ENCODE assay signal across 22 cellular contexts in the genomic region with DNA sequence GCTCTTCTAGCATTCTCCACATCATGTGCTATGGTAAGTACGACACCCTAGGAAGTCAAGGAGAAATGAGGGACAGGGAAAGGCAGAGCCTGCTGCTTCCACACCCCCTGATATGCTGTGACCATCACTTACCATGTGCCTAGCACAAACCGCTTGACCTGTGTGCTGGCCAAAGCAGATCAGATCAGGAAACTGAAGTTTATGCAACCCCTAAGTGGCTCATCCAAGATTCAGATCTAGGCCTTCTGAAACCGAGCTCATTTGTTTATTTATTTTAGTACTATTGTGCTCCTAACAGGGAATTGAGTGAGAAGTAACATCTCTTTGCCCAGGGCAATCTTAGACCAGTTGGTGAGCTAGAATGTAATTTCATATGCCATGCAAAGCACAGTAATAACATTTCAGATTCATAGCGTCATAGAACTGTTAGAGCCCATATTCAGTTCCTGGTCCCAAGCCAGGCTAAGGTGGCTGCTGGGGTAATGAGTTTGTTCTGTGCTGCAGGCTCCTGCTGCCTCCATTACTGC. TPM values are rescaled to one million over a fixed set of nuclear protein-coding genes. Genes with fewer than 3 reads are reported as not detected.
A peak's percentile ranks its signal among the peaks of the same experiment; 100 is the strongest.
DNase-seq lines count a peak whose midpoint lies in the region; ATAC-seq and TF ChIP-seq lines count a peak whose summit lies in the region.
"Had no signal": no experiment of that assay in that cellular context is flagged by ENCODE, and none has a peak within 500 bp of the region (broad histone marks: within the 10 kb centered on the region; RNA-seq: fewer than 3 reads in every experiment).

Gene RTP2, minus strand, starts transcription at position 51 of the 527 bp plus-strand sequence. CDS start 429 bp downstream, outside the sequence.

- no peak for TF ChIP-seq CTCF in osteocyte (IDR thresholded peaks at IDR 0.05)
- TF ChIP-seq CTCF in transverse colon (IDR thresholded peaks at IDR 0.05), result no peak

- H3K9me3 ChIP-seq in transverse colon, result no peaks in the 10 kb centered on the region

- no peak for TF ChIP-seq POLR2A in transverse colon (IDR thresholded peaks at IDR 0.05)

- no peaks in the 10 kb centered on the region for H3K36me3 Mint-ChIP-seq in osteocyte (ENCODE audit: unreplicated experiment)
- H3K36me3 Mint-ChIP-seq in stimulated activated naive B cell treated with anti-CD40 and anti-IgM and Interleukin-4, amounts not matched to agents 10 μg/mL and 1 μg/mL and 100 μg/mL, for 72 hours, result no peaks in the 10 kb centered on the region
- H3K36me3 Mint-ChIP-seq: CD14-positive monocyte had no signal

- intact Hi-C loops in transverse colon (cut with DNase I; ENCODE audit: low total_unique reads), result no loop called here

- H3K4me1 Mint-ChIP-seq in osteocyte (ENCODE audit: unreplicated experiment), result peaks cover 11% of the 10 kb centered on the region
- H3K4me1 Mint-ChIP-seq in stimulated activated naive B cell treated with anti-CD40 and anti-IgM and Interleukin-4, amounts not matched to agents 10 μg/mL and 1 μg/mL and 100 μg/mL, for 72 hours, result no peaks in the 10 kb centered on the region

- H3K4me3 ChIP-seq in transverse colon, result no peak within 1 kb of the TSS
- H3K4me3 ChIP-seq: GM12878 had no signal

- peak within 1 kb of the TSS; percentile 52 for H3K27ac Mint-ChIP-seq in osteocyte (ENCODE audit: unreplicated experiment)
- no peak within 1 kb of the TSS for H3K27ac Mint-ChIP-seq in stimulated activated naive B cell treated with anti-CD40 and anti-IgM and Interleukin-4, amounts not matched to agents 10 μg/mL and 1 μg/mL and 100 μg/mL, for 72 hours

- H3K4me3 Mint-ChIP-seq in osteocyte (ENCODE audit: unreplicated experiment), result no peak within 1 kb of the TSS
- no peak within 1 kb of the TSS for H3K4me3 Mint-ChIP-seq in stimulated activated naive B cell treated with anti-CD40 and anti-IgM and Interleukin-4, amounts not matched to agents 10 μg/mL and 1 μg/mL and 100 μg/mL, for 72 hours

- ATAC-seq in stimulated activated naive B cell treated with anti-CD40 and anti-IgM and Interleukin-4, amounts not matched to agents 10 μg/mL and 1 μg/mL and 100 μg/mL, for 72 hours (replicated peaks), result no peak
- ATAC-seq in GM18498 (IDR thresholded peaks at IDR 0.05; ENCODE audit: unreplicated experiment) (no peak), HG03354 (IDR thresholded peaks at IDR 0.05; ENCODE audit: poor library complexity, severe bottlenecking, unreplicated experiment) (no peak)
- ATAC-seq: GM12878, HCT116, HepG2 had no signal

- in situ Hi-C loops in transverse colon (cut with MboI; ENCODE audit: low pct_ligation_motif_present in 1 of 4, low pct_unique_long_range_greater_than_20kb in 1 of 4, low sequenced_read_pairs in 3 of 4), result loop anchor here in 1 of 4 donors (10.0 kb wide), 1 partner anchor 478 kb away; no protein-coding TSS in a partner anchor

- no peaks in the 10 kb centered on the region for H3K9me3 Mint-ChIP-seq in osteocyte (ENCODE audit: unreplicated experiment)
- H3K9me3 Mint-ChIP-seq in stimulated activated naive B cell treated with anti-CD40 and anti-IgM and Interleukin-4, amounts not matched to agents 10 μg/mL and 1 μg/mL and 100 μg/mL, for 72 hours, result no peaks in the 10 kb centered on the region
- H3K9me3 Mint-ChIP-seq: CD14-positive monocyte had no signal

- no peak for TF ChIP-seq EP300 in transverse colon (IDR thresholded peaks at IDR 0.05; ENCODE audit: low read depth)

- H3K27me3 ChIP-seq in transverse colon, result no peaks in the 10 kb centered on the region

- peak; percentile 52 for DNase-seq in ELR (ENCODE audit: low read depth)
- DNase-seq in M059J (ENCODE audit: low read depth), result peak; percentile 89
- peak; percentile 51 for DNase-seq in dedifferentiated amniotic fluid mesenchymal stem cell (ENCODE audit: extremely low spot score)
- DNase-seq in osteocyte (ENCODE audit: extremely low spot score, unreplicated experiment), result no peak
- DNase-seq in transverse colon, result no peak
- no peak for DNase-seq in stimulated activated naive B cell treated with anti-CD40 and anti-IgM and Interleukin-4, amounts not matched to agents 10 μg/mL and 1 μg/mL and 100 μg/mL, for 72 hours
- DNase-seq: AML-193, DMS79 treated with DMSO at 0.1 percent for 48 hours, GF-D8, KG1, NCI-H1417 treated with DMSO at 0.1 percent for 48 hours, NCI-H2029, NCI-H69, SHP77 treated with DMSO at 0.1 percent for 48 hours had no signal

- WGBS in transverse colon (ENCODE audit: low coverage in 1 of 2), 2 donors, result 0 to 64% methylated on average over 1 to 4 of the region's 4 CpGs

- no peaks in the 10 kb centered on the region for H3K4me1 ChIP-seq in transverse colon

- H3K27ac ChIP-seq in transverse colon, result no peak within 1 kb of the TSS

- peaks cover 3% of the 10 kb centered on the region for H3K27me3 Mint-ChIP-seq in osteocyte (ENCODE audit: unreplicated experiment)
- peaks cover 0 to 4% of the 10 kb centered on the region in 2 donors for H3K27me3 Mint-ChIP-seq in stimulated activated naive B cell treated with anti-CD40 and anti-IgM and Interleukin-4, amounts not matched to agents 10 μg/mL and 1 μg/mL and 100 μg/mL, for 72 hours

- no peaks in the 10 kb centered on the region for H3K36me3 ChIP-seq in transverse colon

RNA-seq across cellular contexts. Expression of gene RTP2, which starts in this region (rescaled TPM):
- not detected in 2 replicates for total RNA-seq in M059J (2014; rRNA removed; shearing (Covaris generic))
- total RNA-seq in osteocyte (not detected in 2 replicates), transverse colon (not detected)
- total RNA-seq: GM12878; HepG2; OCI-LY7; T-helper 1 cell treated with Interleukin-12 subunit alpha and Interleukin-12 subunit beta and Interleukin-4 antibody, amounts not matched to agents 30 ng/mL and 1 ng/mL, for 36 hours had no signal

Comparison
In these comparisons a context has a peak if more than half of its experiments do, and no peak if none do; other contexts are left out.
1. Peak in DNase-seq in M059J; RNA of the gene not detected or under 1 TPM.
2. DNase-seq: peak in ELR (single experiment) and dedifferentiated amniotic fluid mesenchymal stem cell (single experiment); none in osteocyte (single experiment), transverse colon (single experiment) and stimulated activated naive B cell treated with anti-CD40 and anti-IgM and Interleukin-4, amounts not matched to agents 10 μg/mL and 1 μg/mL and 100 μg/mL, for 72 hours (single experiment).